Comparison of ENCODE assay signal across 8 cellular contexts in genomic region chr10:68330852-68331454, GRCh38. TPM values are rescaled to one million over a fixed set of nuclear protein-coding genes. Genes with fewer than 3 reads are reported as not detected.
DNase-seq lines count a peak whose midpoint lies in the region; ATAC-seq, FAIRE-seq and TF ChIP-seq lines count a peak whose summit lies in the region.

No MANE protein-coding gene starts in this region.

- peaks cover 11% of the 10 kb centered on the region for H3K27me3 Mint-ChIP-seq in CD4-positive, CD25-positive, alpha-beta regulatory T cell
- H3K27me3 Mint-ChIP-seq in activated T-helper 17 cell treated with anti-CD3 and anti-CD28 coated beads, Interleukin-2, amount 50 U/mL, for 72 hours, result no peaks in the 10 kb centered on the region

- no peak overlapping the region for H2BK12ac ChIP-seq in trophoblast cell (ENCODE audit: low read length)

- H3K36me3 Mint-ChIP-seq in CD4-positive, CD25-positive, alpha-beta regulatory T cell, result peaks cover 8% of the 10 kb centered on the region
- H3K36me3 Mint-ChIP-seq in activated T-helper 17 cell treated with anti-CD3 and anti-CD28 coated beads, Interleukin-2, amount 50 U/mL, for 72 hours (ENCODE audit: low read depth), result peaks cover 48% of the 10 kb centered on the region

- H2BK5ac ChIP-seq in trophoblast cell (ENCODE audit: low read depth, low read length, poor library complexity), result peak overlapping the region; percentile 53

- H3K4me1 Mint-ChIP-seq in CD4-positive, CD25-positive, alpha-beta regulatory T cell, result peaks cover 13 to 47% (median 33%) of the 10 kb centered on the region in 4 donors
- H3K4me1 Mint-ChIP-seq in activated T-helper 17 cell treated with anti-CD3 and anti-CD28 coated beads, Interleukin-2, amount 50 U/mL, for 72 hours, result peaks cover 30% of the 10 kb centered on the region

- H3K27me3 ChIP-seq in CD4-positive, CD25-positive, alpha-beta regulatory T cell (ENCODE audit: control insufficient read depth, insufficient read depth, low read length), result no peaks in the 10 kb centered on the region
- no peaks in the 10 kb centered on the region for H3K27me3 ChIP-seq in trophoblast cell (ENCODE audit: insufficient read depth, low read length)

- H2AK5ac ChIP-seq in trophoblast cell (ENCODE audit: low read length), result peak overlapping the region; percentile 41

- WGBS in trophoblast cell (ENCODE audit: extremely low coverage, insufficient coverage, insufficient read length), result no CpG with 5 or more reads among the region's 29 CpGs

- peak overlapping the region; percentile 80 for H3K4ac ChIP-seq in trophoblast cell (ENCODE audit: low read depth, low read length)

- DNase-seq in CD4-positive, CD25-positive, alpha-beta regulatory T cell, result no peak
- DNase-seq in MV-4-11 (lab: John Stamatoyannopoulos, UW) (peak; percentile 81), globus pallidus (ENCODE audit: low spot score) (peak; percentile 69), trophoblast cell (no peak), GM12892 (ENCODE audit: insufficient read length) (no peak)

- peak overlapping the region; percentile 92 for H3K9ac ChIP-seq in trophoblast cell (ENCODE audit: low read length)

- H3K9me3 Mint-ChIP-seq in CD4-positive, CD25-positive, alpha-beta regulatory T cell, result peaks cover 0 to 3% (median 0%) of the 10 kb centered on the region in 7 donors
- H3K9me3 Mint-ChIP-seq in activated T-helper 17 cell treated with anti-CD3 and anti-CD28 coated beads, Interleukin-2, amount 50 U/mL, for 72 hours, result no peaks in the 10 kb centered on the region

- peak overlapping the region; percentile 95 for H3K4me3 ChIP-seq in CD4-positive, CD25-positive, alpha-beta regulatory T cell (ENCODE audit: low read depth, low read length)
- peak overlapping the region; percentile 81 for H3K4me3 ChIP-seq in trophoblast cell (ENCODE audit: low read depth, low read length)

- no peak for TF ChIP-seq POLR2A in GM12892 (IDR thresholded peaks at IDR 0.05; ENCODE audit: low read depth, low read length)

- H4K8ac ChIP-seq in trophoblast cell (ENCODE audit: low read depth, low read length), result peak overlapping the region; percentile 84

- peak overlapping the region; percentile 99 to 100 (median 100) for H3K27ac Mint-ChIP-seq in CD4-positive, CD25-positive, alpha-beta regulatory T cell
- peak overlapping the region; percentile 100 for H3K27ac Mint-ChIP-seq in activated T-helper 17 cell treated with anti-CD3 and anti-CD28 coated beads, Interleukin-2, amount 50 U/mL, for 72 hours

- no peak for FAIRE-seq in GM12892 (lab: Jason Lieb, UNC)

- no peaks in the 10 kb centered on the region for H3K36me3 ChIP-seq in CD4-positive, CD25-positive, alpha-beta regulatory T cell (ENCODE audit: control insufficient read depth, insufficient read depth, low read length)
- H3K36me3 ChIP-seq in trophoblast cell (ENCODE audit: control insufficient read depth in 1 of 2, insufficient read depth in 2 of 2, low read length in 2 of 2), result peaks cover 0 to 2% of the 10 kb centered on the region in 2 experiments

- peak overlapping the region; percentile 94 for H3K14ac ChIP-seq in trophoblast cell (ENCODE audit: low read length)

- H3K23ac ChIP-seq in trophoblast cell (ENCODE audit: low read length), result no peak overlapping the region

- peaks cover 18% of the 10 kb centered on the region for H3K79me1 ChIP-seq in trophoblast cell (ENCODE audit: low read length)

- H3K27ac ChIP-seq in CD4-positive, CD25-positive, alpha-beta regulatory T cell (ENCODE audit: insufficient read depth, low read length, poor library complexity, severe bottlenecking), result peak overlapping the region; percentile 97
- H3K27ac ChIP-seq in trophoblast cell (ENCODE audit: low read depth, low read length), result peak overlapping the region; percentile 95

- H3K79me2 ChIP-seq in trophoblast cell (ENCODE audit: control insufficient read depth, insufficient read depth, low read length, poor library complexity), result peaks cover 19% of the 10 kb centered on the region

- peaks cover 23% of the 10 kb centered on the region for H3K4me1 ChIP-seq in CD4-positive, CD25-positive, alpha-beta regulatory T cell (ENCODE audit: control insufficient read depth, insufficient read depth, low read length, poor library complexity, severe bottlenecking)
- peaks cover 6 to 7% of the 10 kb centered on the region in 2 experiments for H3K4me1 ChIP-seq in trophoblast cell (ENCODE audit: control insufficient read depth in 1 of 2, insufficient read depth in 2 of 2, low read length in 2 of 2)

- peak overlapping the region; percentile 72 for H2AFZ ChIP-seq in trophoblast cell (ENCODE audit: insufficient read depth, low read length, poor library complexity)

- H3K4me3 Mint-ChIP-seq in CD4-positive, CD25-positive, alpha-beta regulatory T cell, result peak overlapping the region; percentile 100
- H3K4me3 Mint-ChIP-seq in activated T-helper 17 cell treated with anti-CD3 and anti-CD28 coated beads, Interleukin-2, amount 50 U/mL, for 72 hours, result peak overlapping the region; percentile 98

- H4K91ac ChIP-seq in trophoblast cell (ENCODE audit: low read depth, low read length), result peak overlapping the region; percentile 90

- H3K9me3 ChIP-seq in CD4-positive, CD25-positive, alpha-beta regulatory T cell (ENCODE audit: control insufficient read depth in 2 of 2, low read length in 2 of 2), result no peaks in the 10 kb centered on the region
- no peaks in the 10 kb centered on the region for H3K9me3 ChIP-seq in trophoblast cell (ENCODE audit: insufficient read depth, low read depth, low read length)

- peak overlapping the region; percentile 75 for H2BK120ac ChIP-seq in trophoblast cell (ENCODE audit: insufficient read depth, low read length, poor library complexity)

- peak overlapping the region; percentile 75 for H4K12ac ChIP-seq in trophoblast cell (ENCODE audit: low read depth, low read length)

- peak overlapping the region; percentile 89 for H3K18ac ChIP-seq in trophoblast cell (ENCODE audit: low read length)

- peak overlapping the region; percentile 83 for H3K4me2 ChIP-seq in trophoblast cell (ENCODE audit: low read length)

- no peak for ATAC-seq in CD4-positive, CD25-positive, alpha-beta regulatory T cell (ENCODE audit: low read depth in 2 of 2)
- ATAC-seq in activated T-helper 17 cell treated with anti-CD3 and anti-CD28 coated beads, Interleukin-2, amount 50 U/mL, for 72 hours (replicated peaks), result no peak
- ATAC-seq in HG03442 (IDR thresholded peaks at IDR 0.05; ENCODE audit: unreplicated experiment) (no peak), HG03469 (IDR thresholded peaks at IDR 0.05; ENCODE audit: unreplicated experiment) (no peak)

RNA-seq across cellular contexts. Expression of gene HNRNPH3, which starts 0.9 kb away (rescaled TPM):
- 200 TPM for total RNA-seq in CD4-positive, CD25-positive, alpha-beta regulatory T cell
- polyA plus RNA-seq in CD4-positive, CD25-positive, alpha-beta regulatory T cell, result 100 to 1,000 TPM; 120 to 142 (median 137) TPM
- total RNA-seq in activated T-helper 17 cell treated with anti-CD3 and anti-CD28 coated beads, Interleukin-2, amount 50 U/mL, for 72 hours, result 100 to 1,000 TPM; 113 to 133 TPM
- polyA plus RNA-seq in trophoblast cell (2013), result 169 and 182 TPM in 2 replicates
- polyA plus RNA-seq in GM12892 (2012; ENCODE audit: missing spikeins), result 153 TPM

RNA-seq across cellular contexts. Expression of gene PBLD, which starts 1.8 kb away (rescaled TPM):
- total RNA-seq in CD4-positive, CD25-positive, alpha-beta regulatory T cell, result 1.2 TPM
- polyA plus RNA-seq in CD4-positive, CD25-positive, alpha-beta regulatory T cell, result 1 to 10 TPM in 3 of 4 donors, under 1 TPM in 1; 0.85 to 1.5 (median 1.2) TPM
- total RNA-seq in activated T-helper 17 cell treated with anti-CD3 and anti-CD28 coated beads, Interleukin-2, amount 50 U/mL, for 72 hours, result under 1 TPM; 0.58 to 0.69 TPM
- 2.2 and 2.6 TPM in 2 replicates for polyA plus RNA-seq in trophoblast cell (2013)
- 1.8 TPM for polyA plus RNA-seq in GM12892 (2012; ENCODE audit: missing spikeins)

Comparison
In these comparisons a context has a peak if more than half of its experiments do, and no peak if none do; other contexts are left out.
1. DNase-seq: peak in MV-4-11 (single experiment) and globus pallidus (single experiment); none in CD4-positive, CD25-positive, alpha-beta regulatory T cell (0 of 3), trophoblast cell (0 of 2) and GM12892 (single experiment).